ENCODE assay signal across 1 cellular context in genomic region chr9:95023217-95024003, GRCh38.
TF ChIP-seq lines count a peak whose summit lies in the region.

No MANE protein-coding gene starts in this region.

TF ChIP-seq in IMR-90, 13 proteins besides CTCF, POLR2A, EP300 and RAD21 (continued from another document):
- TF ChIP-seq ELK1 (IDR thresholded peaks at IDR 0.05; ENCODE audit: borderline replicate concordance, low read depth, low read length) (no peak), MAZ (IDR thresholded peaks at IDR 0.05; ENCODE audit: borderline replicate concordance, low read depth, low read length) (no peak)
